Comparison of ENCODE assay signal across 10 cellular contexts in genomic region chr17:9023389-9024210, GRCh38. TPM values are rescaled to one million over a fixed set of nuclear protein-coding genes. Genes with fewer than 3 reads are reported as not detected.
A peak's percentile ranks its signal among the peaks of the same experiment; 100 is the strongest.
DNase-seq lines count a peak whose midpoint lies in the region; ATAC-seq and TF ChIP-seq lines count a peak whose summit lies in the region.
"Had no signal": no experiment of that assay in that cellular context is flagged by ENCODE, and none has a peak within 500 bp of the region (broad histone marks: within the 10 kb centered on the region; RNA-seq: fewer than 3 reads in every experiment).

No MANE protein-coding gene starts in this region.

- H3K9ac ChIP-seq in BLaER1 (no peak overlapping the region), HUES6 (ENCODE audit: low read length) (peak overlapping the region; percentile 49)

- peaks cover 58% of the 10 kb centered on the region for H3K27me3 Mint-ChIP-seq in activated CD8-positive, alpha-beta T cell treated with anti-CD3 and anti-CD28 coated beads, Interleukin-2, amount 10 ng/mL, durations not matched to agents 7 days and 5 days (ENCODE audit: low read depth)

- no peak overlapping the region for H3K27ac ChIP-seq in BLaER1
- H3K27ac ChIP-seq in HUES6 (ENCODE audit: low read depth, low read length), result no peak overlapping the region
- H3K27ac ChIP-seq in gastroesophageal sphincter, result peak overlapping the region; percentile 25 to 97 (median 90)
- no peak overlapping the region for H3K27ac ChIP-seq in ovary

- CTCF ChIA-PET in activated CD8-positive, alpha-beta T cell treated with anti-CD3 and anti-CD28 coated beads, Interleukin-2, amount 10 ng/mL, durations not matched to agents 7 days and 5 days (lab: Charles Lee), result interaction anchor here (0.6 to 1.2 kb wide), 2 partner anchors 26 to 52 kb away, joined by 3 to 4 read pairs; no protein-coding TSS in a partner anchor

- TF ChIP-seq EP300 in gastroesophageal sphincter (IDR thresholded peaks at IDR 0.05) (no peak), ovary (IDR thresholded peaks at IDR 0.05) (no peak)

- intact Hi-C loops in ovary (cut with DNase I), result no loop called here

- H3K4me1 ChIP-seq in BLaER1 (peaks cover 17% of the 10 kb centered on the region), HUES6 (ENCODE audit: control insufficient read depth, insufficient read depth, low read length) (peaks cover 52% of the 10 kb centered on the region), gastroesophageal sphincter (peaks cover 0 to 80% (median 14%) of the 10 kb centered on the region in 3 donors), ovary (ENCODE audit: insufficient read depth) (peaks cover 8% of the 10 kb centered on the region)

- WGBS in gastroesophageal sphincter (ENCODE audit: low coverage in 1 of 2), 2 donors, result 20 to 37% methylated on average over 10 to 11 of the region's 49 CpGs
- WGBS in ovary, 3 donors, result 21 to 38% (median 37%) methylated on average over 26 to 49 of the region's 49 CpGs

- DNase-seq in ovary (no peak), NCI-H1694 treated with DMSO at 0.1 percent for 48 hours (lab: John Stamatoyannopoulos, UW) (no peak)
- DNase-seq in activated CD8-positive, alpha-beta T cell treated with anti-CD3 and anti-CD28 coated beads, Interleukin-2, amount 10 ng/mL, durations not matched to agents 7 days and 5 days, result no peak
- DNase-seq in stimulated activated CD4-positive, alpha-beta T cell treated with anti-CD3 and anti-CD28 coated beads, Interleukin-12 subunit alpha, Interleukin-12 subunit beta, amount 100 ng/mL, for 4 hours, result no peak
- DNase-seq: foreskin melanocyte, NCI-H1092 treated with DMSO at 0.1 percent for 48 hours had no signal

- H3K36me3 ChIP-seq in BLaER1 (no peaks in the 10 kb centered on the region), HUES6 (ENCODE audit: control insufficient read depth, insufficient read depth, low read length) (no peaks in the 10 kb centered on the region), gastroesophageal sphincter (no peaks in the 10 kb centered on the region), ovary (no peaks in the 10 kb centered on the region)

- H3K9me3 Mint-ChIP-seq in activated CD8-positive, alpha-beta T cell treated with anti-CD3 and anti-CD28 coated beads, Interleukin-2, amount 10 ng/mL, durations not matched to agents 7 days and 5 days (ENCODE audit: insufficient read depth), result no peaks in the 10 kb centered on the region

- peaks cover 3% of the 10 kb centered on the region for H3K36me3 Mint-ChIP-seq in activated CD8-positive, alpha-beta T cell treated with anti-CD3 and anti-CD28 coated beads, Interleukin-2, amount 10 ng/mL, durations not matched to agents 7 days and 5 days (ENCODE audit: low read depth)

- H3K4me3 ChIP-seq in BLaER1 (peak overlapping the region; percentile 82; the same call in 1 of the 2 replicates), HUES6 (ENCODE audit: low read depth, low read length) (peak overlapping the region; percentile 65), gastroesophageal sphincter (peak overlapping the region; percentile 78 to 90), ovary (peak overlapping the region; percentile 62)

- H3K9me3 ChIP-seq in BLaER1, result peaks cover 10% of the 10 kb centered on the region
- H3K9me3 ChIP-seq in HUES6 (ENCODE audit: control insufficient read depth, insufficient read depth, low read depth, low read length), result no peaks in the 10 kb centered on the region
- H3K9me3 ChIP-seq in gastroesophageal sphincter, result no peaks in the 10 kb centered on the region
- no peaks in the 10 kb centered on the region for H3K9me3 ChIP-seq in ovary

- H3K4me1 Mint-ChIP-seq in activated CD8-positive, alpha-beta T cell treated with anti-CD3 and anti-CD28 coated beads, Interleukin-2, amount 10 ng/mL, durations not matched to agents 7 days and 5 days (ENCODE audit: low read depth), result peaks cover 8% of the 10 kb centered on the region

- no peak for ATAC-seq in gastroesophageal sphincter
- no peak for ATAC-seq in activated CD8-positive, alpha-beta T cell treated with anti-CD3 and anti-CD28 coated beads, Interleukin-2, amount 10 ng/mL, durations not matched to agents 7 days and 5 days
- ATAC-seq in GM21367 (IDR thresholded peaks at IDR 0.05; ENCODE audit: unreplicated experiment), result no peak

- no peak for TF ChIP-seq CTCF in gastroesophageal sphincter (IDR thresholded peaks at IDR 0.05)
- no peak for TF ChIP-seq CTCF in ovary (IDR thresholded peaks at IDR 0.05)

- H3K27ac Mint-ChIP-seq in activated CD8-positive, alpha-beta T cell treated with anti-CD3 and anti-CD28 coated beads, Interleukin-2, amount 10 ng/mL, durations not matched to agents 7 days and 5 days, result no peak overlapping the region

- peaks cover 35% of the 10 kb centered on the region for H4K20me1 ChIP-seq in BLaER1

- POLR2A ChIA-PET in activated CD8-positive, alpha-beta T cell treated with anti-CD3 and anti-CD28 coated beads, Interleukin-2, amount 10 ng/mL, durations not matched to agents 7 days and 5 days (lab: Charles Lee), result no interaction called here

- peaks cover 71% of the 10 kb centered on the region for H3K27me3 ChIP-seq in BLaER1
- H3K27me3 ChIP-seq in HUES6 (ENCODE audit: control insufficient read depth, insufficient read depth, low read length), result peaks cover 83% of the 10 kb centered on the region
- peaks cover 15% of the 10 kb centered on the region for H3K27me3 ChIP-seq in gastroesophageal sphincter
- H3K27me3 ChIP-seq in ovary, result no peaks in the 10 kb centered on the region

- no peak overlapping the region for H3K4me3 Mint-ChIP-seq in activated CD8-positive, alpha-beta T cell treated with anti-CD3 and anti-CD28 coated beads, Interleukin-2, amount 10 ng/mL, durations not matched to agents 7 days and 5 days

- H3K4me2 ChIP-seq in BLaER1, result no peak overlapping the region

- TF ChIP-seq POLR2A in gastroesophageal sphincter (IDR thresholded peaks at IDR 0.05), result no peak
- no peak for TF ChIP-seq POLR2A in ovary (IDR thresholded peaks at IDR 0.05)

RNA-seq across cellular contexts. Expression of gene NTN1, which starts 2.3 kb away (rescaled TPM):
- 100 to 1,000 TPM in 2 of 4 donors, 10 to 100 TPM in 2; 74.3 to 211 (median 107) TPM for total RNA-seq in gastroesophageal sphincter
- total RNA-seq in ovary, result 10 to 100 TPM in 1 of 7 donors, 1 to 10 TPM in 4, under 1 TPM in 2; 0.28 to 12.5 (median 2.1) TPM
- 1 to 10 TPM; 1.1 to 1.6 TPM for polyA plus RNA-seq in ovary
- not detected for total RNA-seq in activated CD8-positive, alpha-beta T cell treated with anti-CD3 and anti-CD28 coated beads, Interleukin-2, amount 10 ng/mL, durations not matched to agents 7 days and 5 days

RNA-seq across cellular contexts. Expression of gene PIK3R5, which starts 58.1 kb away (rescaled TPM):
- total RNA-seq in gastroesophageal sphincter, result 10 to 100 TPM in 3 of 4 donors, 1 to 10 TPM in 1; 8.9 to 13.1 (median 11.9) TPM
- 1 to 10 TPM; 1.3 to 8.9 (median 3.7) TPM for total RNA-seq in ovary
- polyA plus RNA-seq in ovary, result 1 to 10 TPM in 1 of 2 donors, under 1 TPM in 1; 0.86 to 3.8 TPM
- 10 to 100 TPM; 73.9 to 77.9 TPM for total RNA-seq in activated CD8-positive, alpha-beta T cell treated with anti-CD3 and anti-CD28 coated beads, Interleukin-2, amount 10 ng/mL, durations not matched to agents 7 days and 5 days

Comparison
In these comparisons a context has a peak if more than half of its experiments do, and no peak if none do; other contexts are left out.
1. H3K27ac ChIP-seq: peak in gastroesophageal sphincter (4 of 4); none in BLaER1 (single experiment), HUES6 (single experiment) and ovary (0 of 2).
2. RNA of gene NTN1, which starts 2.3 kb away (total RNA-seq): 74.3 to 211 TPM in gastroesophageal sphincter; 0.28 to 12.5 TPM in ovary and not detected in activated CD8-positive, alpha-beta T cell treated with anti-CD3 and anti-CD28 coated beads, Interleukin-2, amount 10 ng/mL, durations not matched to agents 7 days and 5 days; every median in the first group is over 4 times any median in the second.
3. RNA of gene PIK3R5, which starts 58.1 kb away (total RNA-seq): 73.9 to 77.9 TPM in activated CD8-positive, alpha-beta T cell treated with anti-CD3 and anti-CD28 coated beads, Interleukin-2, amount 10 ng/mL, durations not matched to agents 7 days and 5 days; 8.9 to 13.1 TPM in gastroesophageal sphincter and 1.3 to 8.9 TPM in ovary; every median in the first group is over 4 times any median in the second.
4. Peak in every context shown above with its lines, with median percentiles within 50 percentile points of each other: H3K4me3 ChIP-seq.